In the genomic region with DNA sequence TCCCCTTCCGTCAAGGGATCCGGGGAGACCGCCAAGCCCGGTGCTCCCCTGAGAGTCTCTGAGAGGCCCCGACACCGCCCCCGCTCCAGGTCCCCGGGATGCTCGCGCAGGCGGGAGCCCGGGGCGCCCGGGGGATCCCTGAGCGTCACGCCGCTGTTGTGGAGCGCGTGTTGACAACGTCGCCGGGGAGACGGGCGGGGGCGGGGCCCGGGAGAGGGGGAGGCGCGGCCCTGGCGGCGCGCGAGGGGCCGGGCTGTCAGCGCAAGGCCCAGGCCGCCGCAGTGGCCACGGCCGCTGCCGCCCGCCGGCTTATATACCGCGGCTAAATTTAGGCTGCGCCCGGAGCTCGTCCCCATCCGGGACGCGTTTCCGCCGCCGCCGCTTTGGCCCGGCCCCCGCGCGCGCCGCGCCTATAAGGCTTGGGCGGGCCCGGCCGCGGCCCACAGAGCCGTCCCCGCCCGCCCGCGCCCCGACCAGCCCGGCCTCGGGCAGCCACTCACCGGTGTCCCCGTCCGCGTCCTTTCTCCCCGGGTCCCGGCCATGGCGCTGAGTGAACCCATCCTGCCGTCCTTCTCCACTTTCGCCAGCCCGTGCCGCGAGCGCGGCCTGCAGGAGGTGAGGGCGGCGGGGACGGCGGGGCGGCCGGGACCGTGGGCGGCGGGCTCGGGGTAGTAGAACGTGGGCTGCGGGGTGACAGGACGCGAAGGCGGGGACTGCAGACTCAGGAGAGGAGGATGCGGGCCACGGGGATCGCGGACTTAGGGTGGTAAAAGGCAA, we compare ENCODE assay signal across 8 cellular contexts. TPM values are rescaled to one million over a fixed set of nuclear protein-coding genes. Genes with fewer than 3 reads are reported as not detected.
A peak's percentile ranks its signal among the peaks of the same experiment; 100 is the strongest.
DNase-seq lines count a peak whose midpoint lies in the region; ATAC-seq lines count a peak whose summit lies in the region.

A gene (plus strand): TSS at position 443 of the 777 bp plus-strand sequence. CDS start 98 bp downstream, at position 541.

- peaks cover 1 to 5% of the 10 kb centered on the region in 2 experiments for H3K27me3 ChIP-seq in mesenchymal stem cell (ENCODE audit: control insufficient read depth in 1 of 2, insufficient read depth in 1 of 2, low read length in 2 of 2)

- peak within 1 kb of the TSS in 1 of 2 experiments; percentile 79 for H3K14ac ChIP-seq in mesenchymal stem cell (ENCODE audit: low read length in 2 of 2)

- peak within 1 kb of the TSS; percentile 95 for H3K9ac ChIP-seq in mesenchymal stem cell (ENCODE audit: low read length)

- no peaks in the 10 kb centered on the region for H3K9me3 ChIP-seq in mesenchymal stem cell (ENCODE audit: control insufficient read depth, low read length)

- peak within 1 kb of the TSS; percentile 77 to 78 for H3K4me3 ChIP-seq in mesenchymal stem cell (ENCODE audit: insufficient read depth in 1 of 2, low read depth in 1 of 2, low read length in 2 of 2)

- H2BK15ac ChIP-seq in mesenchymal stem cell (ENCODE audit: low read depth, poor library complexity, severe bottlenecking): peak within 1 kb of the TSS; percentile 44

- CTCF ChIA-PET in activated CD8-positive, alpha-beta T cell treated with anti-CD3 and anti-CD28 coated beads, Interleukin-2, amount 10 ng/mL, durations not matched to agents 7 days and 5 days (lab: Charles Lee): interaction anchor here (0.6 to 1.5 kb wide), 5 partner anchors 40 to 79 kb away, joined by 3 to 7 read pairs (median 3); no protein-coding TSS in a partner anchor

- peaks cover 3% of the 10 kb centered on the region for H3K79me1 ChIP-seq in mesenchymal stem cell (replicated peaks; ENCODE audit: low read length, poor library complexity, severe bottlenecking)

- H2BK12ac ChIP-seq in mesenchymal stem cell (ENCODE audit: low read length in 2 of 2): peak within 1 kb of the TSS in 1 of 2 experiments; percentile 79

- under 1% methylated on average over 69 of the region's 105 CpGs for WGBS in mesenchymal stem cell

- H3K27ac ChIP-seq in mesenchymal stem cell (ENCODE audit: low read length, poor library complexity, severe bottlenecking): no peak within 1 kb of the TSS

- no peak within 1 kb of the TSS for H3K27ac Mint-ChIP-seq in activated CD8-positive, alpha-beta T cell treated with anti-CD3 and anti-CD28 coated beads, Interleukin-2, amount 10 ng/mL, durations not matched to agents 7 days and 5 days

- peak within 1 kb of the TSS; percentile 83 for H4K8ac ChIP-seq in mesenchymal stem cell (ENCODE audit: low read length)

- peak within 1 kb of the TSS; percentile 71 for H2BK120ac ChIP-seq in mesenchymal stem cell (ENCODE audit: low read depth, low read length)

- peak; percentile 63 for DNase-seq in SIG-M5 treated with dmso at 0.1 percent for 504 hours (lab: John Stamatoyannopoulos, UW; ENCODE audit: unreplicated experiment)
- no peak for DNase-seq in SIG-M5 (lab: John Stamatoyannopoulos, UW)
- DNase-seq in NCI-H460 (ENCODE audit: extremely low read depth, low read depth): peak; percentile 85
- DNase-seq in activated CD8-positive, alpha-beta T cell treated with anti-CD3 and anti-CD28 coated beads, Interleukin-2, amount 10 ng/mL, durations not matched to agents 7 days and 5 days: peak; percentile 93
- DNase-seq in effector CD8-positive, alpha-beta T cell (lab: John Stamatoyannopoulos, UW): peak; percentile 93
- DNase-seq in mesenchymal stem cell: peak; percentile 92
- DNase-seq in stimulated activated CD8-positive, alpha-beta memory T cell treated with anti-CD3 and anti-CD28 coated beads, Interleukin-12 subunit alpha, Interleukin-12 subunit beta, amount 100 ng/mL, for 1 hour (ENCODE audit: low read depth): peak; percentile 88

- POLR2A ChIA-PET in activated CD8-positive, alpha-beta T cell treated with anti-CD3 and anti-CD28 coated beads, Interleukin-2, amount 10 ng/mL, durations not matched to agents 7 days and 5 days (lab: Charles Lee): interaction anchor here (0.6 to 11.0 kb wide), 19 partner anchors 11 to 1144 kb away, joined by 3 to 556 read pairs (median 3); a partner anchor contains a TSS

- peaks cover 34% of the 10 kb centered on the region for H3K27me3 Mint-ChIP-seq in activated CD8-positive, alpha-beta T cell treated with anti-CD3 and anti-CD28 coated beads, Interleukin-2, amount 10 ng/mL, durations not matched to agents 7 days and 5 days (ENCODE audit: low read depth)

- H4K91ac ChIP-seq in mesenchymal stem cell (ENCODE audit: low read length): peak within 1 kb of the TSS; percentile 43

- H3K36me3 ChIP-seq in mesenchymal stem cell (ENCODE audit: control insufficient read depth in 1 of 2, insufficient read depth in 2 of 2, low read depth in 1 of 2, low read length in 2 of 2): peaks cover 5 to 14% of the 10 kb centered on the region in 2 experiments

- H3K4me1 ChIP-seq in mesenchymal stem cell (ENCODE audit: control insufficient read depth, insufficient read depth, low read depth, low read length): peaks cover 26% of the 10 kb centered on the region

- H3K4me2 ChIP-seq in mesenchymal stem cell (ENCODE audit: low read length, poor library complexity, severe bottlenecking): peak within 1 kb of the TSS; percentile 96

- peak within 1 kb of the TSS; percentile 66 for H3K4me3 Mint-ChIP-seq in activated CD8-positive, alpha-beta T cell treated with anti-CD3 and anti-CD28 coated beads, Interleukin-2, amount 10 ng/mL, durations not matched to agents 7 days and 5 days

- H3K4ac ChIP-seq in mesenchymal stem cell (ENCODE audit: low read depth in 1 of 2, low read length in 2 of 2): peak within 1 kb of the TSS; percentile 69 to 77

- peak within 1 kb of the TSS; percentile 85 to 91 for H3K23ac ChIP-seq in mesenchymal stem cell (ENCODE audit: low read length in 2 of 2)

- no peak within 1 kb of the TSS for H2BK5ac ChIP-seq in mesenchymal stem cell (ENCODE audit: low read depth, low read length, poor library complexity, severe bottlenecking)

- H3K9me3 Mint-ChIP-seq in activated CD8-positive, alpha-beta T cell treated with anti-CD3 and anti-CD28 coated beads, Interleukin-2, amount 10 ng/mL, durations not matched to agents 7 days and 5 days (ENCODE audit: insufficient read depth): no peaks in the 10 kb centered on the region

- peaks cover 49% of the 10 kb centered on the region for H3K4me1 Mint-ChIP-seq in activated CD8-positive, alpha-beta T cell treated with anti-CD3 and anti-CD28 coated beads, Interleukin-2, amount 10 ng/mL, durations not matched to agents 7 days and 5 days (ENCODE audit: low read depth)

- H2AFZ ChIP-seq in mesenchymal stem cell (ENCODE audit: low read depth, low read length): peak within 1 kb of the TSS; percentile 79

- no peak within 1 kb of the TSS for H2AK5ac ChIP-seq in mesenchymal stem cell (ENCODE audit: low read length, severe bottlenecking)

- ATAC-seq in HG03025 (IDR thresholded peaks at IDR 0.05; ENCODE audit: low FRiP score, unreplicated experiment): peak; percentile 50
- peak; percentile 72 for ATAC-seq in activated CD8-positive, alpha-beta T cell treated with anti-CD3 and anti-CD28 coated beads, Interleukin-2, amount 10 ng/mL, durations not matched to agents 7 days and 5 days

- peak within 1 kb of the TSS; percentile 95 to 100 for H3K18ac ChIP-seq in mesenchymal stem cell (ENCODE audit: low read depth in 1 of 2, low read length in 2 of 2)

- peaks cover 37% of the 10 kb centered on the region for H3K36me3 Mint-ChIP-seq in activated CD8-positive, alpha-beta T cell treated with anti-CD3 and anti-CD28 coated beads, Interleukin-2, amount 10 ng/mL, durations not matched to agents 7 days and 5 days (ENCODE audit: low read depth)

RNA-seq across cellular contexts. Expression of the gene that starts here (rescaled TPM):
- 13.5 and 16.8 TPM in 2 replicates for total RNA-seq in NCI-H460 (2014; rRNA removed; shearing (Covaris generic))
- polyA plus RNA-seq in NCI-H460 (2014; cell fraction: nucleus; rRNA removed): 8.2 and 11.3 TPM in 2 replicates
- 100 to 1,000 TPM in 1 of 2 experiments, 10 to 100 TPM in 1; 96.0 to 100 TPM for total RNA-seq in activated CD8-positive, alpha-beta T cell treated with anti-CD3 and anti-CD28 coated beads, Interleukin-2, amount 10 ng/mL, durations not matched to agents 7 days and 5 days
- polyA plus RNA-seq in mesenchymal stem cell (2013, experiment 1 of 2): 39.9 TPM
- polyA plus RNA-seq in mesenchymal stem cell (2013, experiment 2 of 2): 38.0 TPM
